ENCODE assay signal across 21 cellular contexts in genomic region chr10:4638116-4638515, GRCh38.
"Had no signal": no experiment of that assay in that cellular context is flagged by ENCODE, and none has a peak within 500 bp of the region (broad histone marks: within the 10 kb centered on the region; RNA-seq: fewer than 3 reads in every experiment).

No MANE protein-coding gene starts in this region.

- H3K27me3 ChIP-seq: body of pancreas, colonic mucosa, esophagus muscularis mucosa, neutrophil, right lobe of liver, testis had no signal

- H3K4me2 ChIP-seq: SK-N-SH had no signal

- H3K4me1 ChIP-seq: body of pancreas, colonic mucosa, right lobe of liver, testis had no signal

- H3K4me3 Mint-ChIP-seq: activated CD4-positive, alpha-beta memory T cell treated with anti-CD3 and anti-CD28 coated beads, Interleukin-2, amount 10 ng/mL, durations not matched to agents 7 days and 5 days; activated naive CD8-positive, alpha-beta T cell; activated T-cell treated with anti-CD3 and anti-CD28 coated beads, Interleukin-2, amount 50 U/mL, for 4 hours; naive thymus-derived CD4-positive, alpha-beta T cell; stimulated activated naive CD8-positive, alpha-beta T cell treated with anti-CD3 and anti-CD28 coated beads, Interleukin-15, amount 100 ng/mL, for 72 hours had no signal

- H3K27me3 Mint-ChIP-seq: activated CD4-positive, alpha-beta memory T cell treated with anti-CD3 and anti-CD28 coated beads, Interleukin-2, amount 10 ng/mL, durations not matched to agents 7 days and 5 days; activated naive CD8-positive, alpha-beta T cell; stimulated activated naive CD8-positive, alpha-beta T cell treated with anti-CD3 and anti-CD28 coated beads, Interleukin-15, amount 100 ng/mL, for 72 hours had no signal

- H3K27ac ChIP-seq: body of pancreas, colonic mucosa, neutrophil, right lobe of liver, testis had no signal

- H3K9me3 ChIP-seq: body of pancreas, colonic mucosa, esophagus muscularis mucosa, mucosa of descending colon, neutrophil, right lobe of liver, SK-N-SH, testis had no signal

- H3K36me3 ChIP-seq: colonic mucosa, esophagus muscularis mucosa, neutrophil, right lobe of liver had no signal

- ATAC-seq: activated T-cell treated with anti-CD3 and anti-CD28 coated beads, Interleukin-2, amount 50 U/mL, for 4 hours; body of pancreas; mucosa of descending colon; naive thymus-derived CD4-positive, alpha-beta T cell; right lobe of liver; stimulated activated naive CD8-positive, alpha-beta T cell treated with anti-CD3 and anti-CD28 coated beads, Interleukin-15, amount 100 ng/mL, for 72 hours had no signal

- H3K4me1 Mint-ChIP-seq: activated CD4-positive, alpha-beta memory T cell treated with anti-CD3 and anti-CD28 coated beads, Interleukin-2, amount 10 ng/mL, durations not matched to agents 7 days and 5 days; naive thymus-derived CD4-positive, alpha-beta T cell; stimulated activated naive CD8-positive, alpha-beta T cell treated with anti-CD3 and anti-CD28 coated beads, Interleukin-15, amount 100 ng/mL, for 72 hours had no signal

- H3K4me3 ChIP-seq: body of pancreas, colonic mucosa, esophagus muscularis mucosa, mucosa of descending colon, right lobe of liver, testis had no signal

- H3K9me3 Mint-ChIP-seq: activated CD4-positive, alpha-beta memory T cell treated with anti-CD3 and anti-CD28 coated beads, Interleukin-2, amount 10 ng/mL, durations not matched to agents 7 days and 5 days; activated T-cell treated with anti-CD3 and anti-CD28 coated beads, Interleukin-2, amount 50 U/mL, for 4 hours; naive thymus-derived CD4-positive, alpha-beta T cell; stimulated activated naive CD8-positive, alpha-beta T cell treated with anti-CD3 and anti-CD28 coated beads, Interleukin-15, amount 100 ng/mL, for 72 hours had no signal

- H3K9ac ChIP-seq: SK-N-SH had no signal

- DNase-seq: activated CD4-positive, alpha-beta memory T cell treated with anti-CD3 and anti-CD28 coated beads, Interleukin-2, amount 10 ng/mL, durations not matched to agents 7 days and 5 days; activated CD4-positive, alpha-beta T cell treated with anti-CD3 and anti-CD28 coated beads for 1 hour; activated effector memory CD4-positive, alpha-beta T cell treated with anti-CD3 and anti-CD28 coated beads, Interleukin-2, amount 50 U/mL, for 16 hours; activated T-cell treated with anti-CD3 and anti-CD28 coated beads, Interleukin-2, amount 50 U/mL, for 4 hours; amygdala; central memory CD4-positive, alpha-beta T cell; colonic mucosa; kidney glomerular epithelial cell; mucosa of descending colon; naive thymus-derived CD4-positive, alpha-beta T cell; posterior cingulate gyrus; right lobe of liver; SK-N-SH; stimulated activated naive CD8-positive, alpha-beta T cell treated with anti-CD3 and anti-CD28 coated beads, Interleukin-15, amount 100 ng/mL, for 72 hours; T-helper 1 cell; T1000; testis had no signal

- H3K36me3 Mint-ChIP-seq: activated naive CD8-positive, alpha-beta T cell; naive thymus-derived CD4-positive, alpha-beta T cell had no signal

- H3K27ac Mint-ChIP-seq: activated CD4-positive, alpha-beta memory T cell treated with anti-CD3 and anti-CD28 coated beads, Interleukin-2, amount 10 ng/mL, durations not matched to agents 7 days and 5 days; activated naive CD8-positive, alpha-beta T cell; naive thymus-derived CD4-positive, alpha-beta T cell; stimulated activated naive CD8-positive, alpha-beta T cell treated with anti-CD3 and anti-CD28 coated beads, Interleukin-15, amount 100 ng/mL, for 72 hours had no signal
